8 cellular contexts compared by ENCODE assay signal in the genomic region with DNA sequence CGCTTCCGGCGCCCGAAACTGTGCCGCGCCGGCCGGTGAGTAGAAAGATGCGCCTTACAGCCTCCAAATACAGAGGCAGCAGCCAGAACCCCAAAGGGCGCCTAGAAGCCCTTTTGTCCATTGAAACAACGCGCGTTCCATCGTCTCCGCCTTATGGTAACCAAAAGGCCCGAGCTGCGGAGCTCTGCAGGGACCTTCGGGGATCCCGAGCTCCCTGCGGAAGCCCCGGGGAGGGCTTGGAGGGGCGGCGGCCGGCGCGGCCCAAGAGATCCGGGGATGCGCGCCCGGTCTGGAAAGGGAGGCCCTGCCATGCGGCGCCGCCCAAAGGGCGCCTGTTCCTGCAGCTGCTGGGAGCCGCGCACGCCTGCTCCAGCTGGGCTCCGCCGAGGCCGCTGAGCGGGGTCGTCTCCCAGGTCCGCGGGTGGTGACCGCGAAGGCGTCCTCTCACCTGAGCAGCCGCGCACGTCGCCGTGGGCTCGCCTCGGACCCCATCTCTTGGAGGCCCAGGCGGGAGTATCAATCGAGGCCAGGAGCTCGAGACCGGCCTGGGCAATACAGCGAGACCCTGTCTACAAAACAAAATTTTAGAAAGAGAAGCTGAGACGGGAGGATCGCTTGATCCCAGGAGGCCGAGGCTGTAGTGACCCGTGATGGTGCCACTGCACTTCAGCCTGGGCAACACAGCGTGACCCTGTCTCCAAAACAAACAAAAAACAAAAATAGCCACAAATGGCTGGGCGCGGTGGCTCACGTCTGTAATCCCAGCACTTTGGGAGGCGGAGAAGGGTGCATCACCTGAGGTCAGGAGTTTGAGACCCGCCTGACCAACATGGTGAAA. TPM values are rescaled to one million over a fixed set of nuclear protein-coding genes. Genes with fewer than 3 reads are reported as not detected.
DNase-seq lines count a peak whose midpoint lies in the region; ATAC-seq and TF ChIP-seq lines count a peak whose summit lies in the region.

No MANE protein-coding gene starts in this region.

- H3K9me3 ChIP-seq in lung (ENCODE audit: control insufficient read depth in 2 of 2, insufficient read depth in 1 of 2, low read length in 1 of 2) (no peaks in the 10 kb centered on the region), thymus (ENCODE audit: control insufficient read depth) (no peaks in the 10 kb centered on the region)

- DNase-seq in activated T-cell treated with anti-CD3 and anti-CD28 coated beads, Interleukin-2, amount 50 U/mL, for 1 hour, result peak; percentile 16
- no peak for DNase-seq in activated T-cell treated with anti-CD3 and anti-CD28 coated beads for 4 hours
- peak; percentile 81 for DNase-seq in NCI-H69 (lab: John Stamatoyannopoulos, UW)
- DNase-seq in lung (ENCODE audit: low spot score), result peak; percentile 43
- DNase-seq in activated CD8-positive, alpha-beta memory T cell treated with anti-CD3 and anti-CD28 coated beads, Interleukin-2, amount 50 U/mL, for 48 hours, result no peak

- peak overlapping the region; percentile 89 for H3K27ac ChIP-seq in cingulate gyrus (ENCODE audit: low read depth, low read length)
- H3K27ac ChIP-seq in lung (ENCODE audit: low read depth in 1 of 2, low read length in 1 of 2), result peak overlapping the region; percentile 88 to 90
- H3K27ac ChIP-seq in thymus (ENCODE audit: low read depth), result peak overlapping the region; percentile 94

- H3K27me3 ChIP-seq in lung (ENCODE audit: control insufficient read depth, insufficient read depth) (no peaks in the 10 kb centered on the region), thymus (ENCODE audit: control insufficient read depth, insufficient read depth) (no peaks in the 10 kb centered on the region)

- H3K36me3 ChIP-seq in lung (ENCODE audit: control insufficient read depth in 2 of 2, insufficient read depth in 2 of 2, low read length in 2 of 2) (no peaks in the 10 kb centered on the region), thymus (ENCODE audit: control insufficient read depth, insufficient read depth) (no peaks in the 10 kb centered on the region)

- 13 to 15% methylated on average over 52 to 69 of the region's 69 CpGs for WGBS in lung, 2 donors
- WGBS in thymus, result 17% methylated on average over 69 of the region's 69 CpGs

- H3K4me3 ChIP-seq in lung (peak overlapping the region; percentile 88), thymus (ENCODE audit: low read length) (peak overlapping the region; percentile 88)

- no peak for TF ChIP-seq CTCF in lung (IDR thresholded peaks at IDR 0.05; ENCODE audit: control extremely low read depth, extremely low read depth)

- H3K4me1 ChIP-seq in lung (ENCODE audit: control insufficient read depth in 2 of 2, insufficient read depth in 2 of 2, low read length in 2 of 2) (peaks cover 5 to 11% of the 10 kb centered on the region in 2 donors), thymus (ENCODE audit: control insufficient read depth, insufficient read depth, low read length) (peaks cover 25% of the 10 kb centered on the region)

- ATAC-seq in HG02763 (IDR thresholded peaks at IDR 0.05; ENCODE audit: unreplicated experiment) (peak; percentile 4), lung (ENCODE audit: insufficient read depth, low FRiP score) (peak; percentile 7)

RNA-seq across cellular contexts. Expression of a gene that starts 0.8 kb away (rescaled TPM):
- 10 to 100 TPM; 33.6 to 35.1 TPM for total RNA-seq in lung
- polyA plus RNA-seq in lung, result 10 to 100 TPM; 10.1 to 12.8 TPM
- 27.1 TPM for polyA plus RNA-seq in thymus

RNA-seq across cellular contexts. Expression of a gene that starts 7.8 kb away (rescaled TPM):
- total RNA-seq in lung, result 10 to 100 TPM; 43.3 to 45.7 TPM
- polyA plus RNA-seq in lung, result 10 to 100 TPM; 49.8 to 62.2 TPM
- polyA plus RNA-seq in thymus, result 102 TPM

Comparison
In these comparisons a context has a peak if more than half of its experiments do, and no peak if none do; other contexts are left out.
1. DNase-seq: peak in activated T-cell treated with anti-CD3 and anti-CD28 coated beads, Interleukin-2, amount 50 U/mL, for 1 hour (single experiment), NCI-H69 (single experiment) and lung (single experiment); none in activated T-cell treated with anti-CD3 and anti-CD28 coated beads for 4 hours (single experiment) and activated CD8-positive, alpha-beta memory T cell treated with anti-CD3 and anti-CD28 coated beads, Interleukin-2, amount 50 U/mL, for 48 hours (single experiment).
2. Peak in every context shown above with its lines, with median percentiles within 50 percentile points of each other: H3K27ac ChIP-seq.